In genomic region chr5:173016621-173017046, GRCh38 we compare ENCODE assay signal across 8 cellular contexts. TPM values are rescaled to one million over a fixed set of nuclear protein-coding genes. Genes with fewer than 3 reads are reported as not detected.
A peak's percentile ranks its signal among the peaks of the same experiment; 100 is the strongest.
DNase-seq lines count a peak whose midpoint lies in the region; ATAC-seq and TF ChIP-seq lines count a peak whose summit lies in the region.

No MANE protein-coding gene starts in this region.

- H3K4me3 ChIP-seq in osteoblast (ENCODE audit: insufficient read depth, low read length) = no peak overlapping the region

- H3K27ac ChIP-seq in osteoblast (ENCODE audit: low read depth, low read length) = peak overlapping the region; percentile 82

- DNase-seq in Daoy (ENCODE audit: low read depth) (peak; percentile 64), fibroblast of peridontal ligament (ENCODE audit: extremely low read depth) (peak; percentile 91), osteoblast (ENCODE audit: insufficient read length, low spot score, missing footprints) (peak; percentile 90), NCI-H82 treated with DMSO at 0.1 percent for 48 hours (lab: John Stamatoyannopoulos, UW; ENCODE audit: unreplicated experiment) (no peak), NCI-H1105 treated with DMSO at 0.1 percent for 48 hours (lab: John Stamatoyannopoulos, UW) (no peak)

- peaks cover 4% of the 10 kb centered on the region for H3K36me3 ChIP-seq in osteoblast (ENCODE audit: insufficient read depth, low read length)

- H3K4me1 ChIP-seq in osteoblast (ENCODE audit: insufficient read depth, low read length) = peaks cover 13% of the 10 kb centered on the region

- no peak overlapping the region for H2AFZ ChIP-seq in osteoblast (ENCODE audit: low read length)

- peaks cover 93% of the 10 kb centered on the region for H3K79me2 ChIP-seq in osteoblast (ENCODE audit: insufficient read depth, low read length)

- TF ChIP-seq CTCF in osteoblast (IDR thresholded peaks at IDR 0.05; ENCODE audit: extremely low read depth, low read depth, low read length) = no peak

- H3K27me3 ChIP-seq in osteoblast (ENCODE audit: insufficient read depth, low read length) = no peaks in the 10 kb centered on the region

- H3K9me3 ChIP-seq in osteoblast (ENCODE audit: low read depth, low read length) = no peaks in the 10 kb centered on the region

- peaks cover 15% of the 10 kb centered on the region for H4K20me1 ChIP-seq in osteoblast (ENCODE audit: insufficient read depth, low read length)

- peak; percentile 63 for ATAC-seq in SK-N-SH treated with all-trans-retinoic acid at 6 μM for 48 hours
- no peak for ATAC-seq in HG02870 (IDR thresholded peaks at IDR 0.05; ENCODE audit: unreplicated experiment)
- ATAC-seq in GM18858 (IDR thresholded peaks at IDR 0.05; ENCODE audit: unreplicated experiment) = no peak

- peak overlapping the region; percentile 58 for H3K4me2 ChIP-seq in osteoblast (ENCODE audit: insufficient read depth, low read length)

TF ChIP-seq in SK-N-SH treated with all-trans-retinoic acid at 6 μM for 48 hours, 23 proteins besides CTCF, POLR2A, EP300 and RAD21:
- TF ChIP-seq ZNF8 (CRISPR knock-in tag; IDR thresholded peaks at IDR 0.05) (no peak), BACH2 (CRISPR knock-in tag; IDR thresholded peaks at IDR 0.05; ENCODE audit: borderline replicate concordance) (no peak), TSHZ2 (CRISPR knock-in tag; IDR thresholded peaks at IDR 0.05) (no peak)

RNA-seq across cellular contexts. Expression of gene ATP6V0E1, which starts 33.1 kb away (rescaled TPM):
- 166 and 186 TPM in 2 replicates for total RNA-seq in Daoy (2014; rRNA removed; shearing (Covaris generic))
- 177 and 181 TPM in 2 replicates for total RNA-seq in osteoblast

RNA-seq across cellular contexts. Expression of gene CREBRF, which starts 39.5 kb away (rescaled TPM):
- 3.1 and 3.4 TPM in 2 replicates for total RNA-seq in Daoy (2014; rRNA removed; shearing (Covaris generic))
- total RNA-seq in osteoblast = 35.8 and 38.3 TPM in 2 replicates

RNA-seq across cellular contexts. Expression of gene RPL26L1, which starts 57.4 kb away (rescaled TPM):
- 103 and 113 TPM in 2 replicates for total RNA-seq in Daoy (2014; rRNA removed; shearing (Covaris generic))
- 40.4 and 43.8 TPM in 2 replicates for total RNA-seq in osteoblast

Comparison
In these comparisons a context has a peak if more than half of its experiments do, and no peak if none do; other contexts are left out.
1. DNase-seq: peak in Daoy (single experiment), fibroblast of peridontal ligament (single experiment) and osteoblast (single experiment); none in NCI-H82 treated with DMSO at 0.1 percent for 48 hours (single experiment) and NCI-H1105 treated with DMSO at 0.1 percent for 48 hours (single experiment).